Comparison of ENCODE assay signal across 16 cellular contexts in genomic region chr3:127226451-127226850, GRCh38. TPM values are rescaled to one million over a fixed set of nuclear protein-coding genes. Genes with fewer than 3 reads are reported as not detected.
DNase-seq lines count a peak whose midpoint lies in the region; ATAC-seq, FAIRE-seq and TF ChIP-seq lines count a peak whose summit lies in the region.
"Had no signal": no experiment of that assay in that cellular context is flagged by ENCODE, and none has a peak within 500 bp of the region (broad histone marks: within the 10 kb centered on the region; RNA-seq: fewer than 3 reads in every experiment).

No MANE protein-coding gene starts in this region.

- POLR2A ChIA-PET in IMR-90 (lab: Charles Lee; ENCODE audit: unreplicated experiment) = no interaction called here

- peaks cover 24% of the 10 kb centered on the region for H3K9me3 Mint-ChIP-seq in activated naive CD4-positive, alpha-beta T cell treated with anti-CD3 and anti-CD28 coated beads for 36 hours
- peaks cover 10% of the 10 kb centered on the region for H3K9me3 Mint-ChIP-seq in activated naive CD4-positive, alpha-beta T cell treated with anti-CD3 and anti-CD28 coated beads, Interleukin-2, amount 10 ng/mL, durations not matched to agents 7 days and 5 days

- FAIRE-seq in bronchial epithelial cell (lab: Jason Lieb, UNC) = no peak

- ATAC-seq in IMR-90 (ENCODE audit: low read depth) (no peak), HG03439 (IDR thresholded peaks at IDR 0.05; ENCODE audit: unreplicated experiment) (no peak), HG03442 (IDR thresholded peaks at IDR 0.05; ENCODE audit: unreplicated experiment) (no peak)

- H4K5ac ChIP-seq in IMR-90 (ENCODE audit: low read depth, low read length) = no peak overlapping the region

- no CpG with 5 or more reads among the region's 3 CpGs for WGBS in IMR-90 (ENCODE audit: extremely low coverage in 2 of 2, insufficient read length in 1 of 2), 2 experiments

- no peak overlapping the region for H4K91ac ChIP-seq in IMR-90 (ENCODE audit: insufficient read depth, low read depth, low read length)

- no peak overlapping the region for H2AK5ac ChIP-seq in IMR-90 (ENCODE audit: low read depth, low read length)

- CTCF ChIA-PET in activated naive CD4-positive, alpha-beta T cell treated with anti-CD3 and anti-CD28 coated beads for 36 hours (lab: Charles Lee) = interaction anchor here (0.8 kb wide), 1 partner anchor 321 kb away, joined by 3 read pairs; no protein-coding TSS in a partner anchor
- CTCF ChIA-PET in activated naive CD4-positive, alpha-beta T cell treated with anti-CD3 and anti-CD28 coated beads, Interleukin-2, amount 10 ng/mL, durations not matched to agents 7 days and 5 days (lab: Charles Lee) = no interaction called here
- CTCF ChIA-PET in IMR-90 (lab: Yijun Ruan, JAX) = no interaction called here

- intact Hi-C loops in activated naive CD4-positive, alpha-beta T cell treated with anti-CD3 and anti-CD28 coated beads for 36 hours (cut with micrococcal nuclease) = no loop called here
- intact Hi-C loops in IMR-90 (cut with micrococcal nuclease) = no loop called here

- H3K36me3 ChIP-seq in IMR-90 (ENCODE audit: control insufficient read depth, insufficient read depth, low read length) = no peaks in the 10 kb centered on the region
- no peaks in the 10 kb centered on the region for H3K36me3 ChIP-seq in bronchial epithelial cell (ENCODE audit: control insufficient read depth, insufficient read depth, low read length)
- no peaks in the 10 kb centered on the region for H3K36me3 ChIP-seq in skeletal muscle satellite cell (ENCODE audit: insufficient read depth, low read length)
- H3K36me3 ChIP-seq in Peyer's patch = no peaks in the 10 kb centered on the region
- H3K36me3 ChIP-seq: uterus had no signal

- no peak overlapping the region for H3K14ac ChIP-seq in IMR-90 (replicated peaks; ENCODE audit: low read depth, low read length)

- no TSS peak for BruUV-seq in IMR-90 (replicated peaks; lab: Mats Ljungman, UMichigan)

- no peaks in the 10 kb centered on the region for H3K9me1 ChIP-seq in IMR-90 (ENCODE audit: insufficient read depth, low read length)

- no peaks in the 10 kb centered on the region for H3K9me3 ChIP-seq in IMR-90 (ENCODE audit: control insufficient read depth, insufficient read depth, low read length)
- H3K9me3 ChIP-seq in skeletal muscle satellite cell (replicated peaks; ENCODE audit: low read length) = no peaks in the 10 kb centered on the region
- H3K9me3 ChIP-seq in Peyer's patch = no peaks in the 10 kb centered on the region
- H3K9me3 ChIP-seq: uterus had no signal

- H3K4ac ChIP-seq in IMR-90 (ENCODE audit: low read depth, low read length) = no peak overlapping the region

- no peak for TF ChIP-seq CTCF in IMR-90 (conservative IDR thresholded peaks at IDR 0.05; ENCODE audit: low read depth, low read length)
- TF ChIP-seq CTCF in bronchial epithelial cell (IDR thresholded peaks at IDR 0.05; ENCODE audit: insufficient read depth, low read length, severe bottlenecking) = no peak
- no peak for TF ChIP-seq CTCF in Peyer's patch (IDR thresholded peaks at IDR 0.05)

- peak overlapping the region; percentile 57 for H3K4me3 Mint-ChIP-seq in activated naive CD4-positive, alpha-beta T cell treated with anti-CD3 and anti-CD28 coated beads for 36 hours
- H3K4me3 Mint-ChIP-seq in activated naive CD4-positive, alpha-beta T cell treated with anti-CD3 and anti-CD28 coated beads, Interleukin-2, amount 10 ng/mL, durations not matched to agents 7 days and 5 days = no peak overlapping the region

- dilution Hi-C loops in IMR-90 (cut with HindIII; ENCODE audit: low sequenced_read_pairs, unreplicated experiment) = no loop called here

- H3K4me1 ChIP-seq in IMR-90 (ENCODE audit: control insufficient read depth, insufficient read depth, low read length) (no peaks in the 10 kb centered on the region), skeletal muscle satellite cell (ENCODE audit: control insufficient read depth, insufficient read depth, low read length) (no peaks in the 10 kb centered on the region), Peyer's patch (no peaks in the 10 kb centered on the region)
- H3K4me1 ChIP-seq: uterus had no signal

- TF ChIP-seq POLR2A in IMR-90 (IDR thresholded peaks at IDR 0.05; ENCODE audit: low read depth, low read length) (no peak), Peyer's patch (IDR thresholded peaks at IDR 0.05) (no peak)

- no peak for DNase-seq in activated naive CD4-positive, alpha-beta T cell treated with anti-CD3 and anti-CD28 coated beads for 36 hours
- DNase-seq in activated naive CD4-positive, alpha-beta T cell treated with anti-CD3 and anti-CD28 coated beads, Interleukin-2, amount 10 ng/mL, durations not matched to agents 7 days and 5 days = no peak
- DNase-seq in IMR-90 (no peak), bronchial epithelial cell (ENCODE audit: low read depth) (peak; percentile 64), Peyer's patch (no peak)
- DNase-seq: immature natural killer cell, MM.1S, NCI-H2171 treated with DMSO at 0.1 percent for 48 hours, uterus had no signal

- H2AFZ ChIP-seq in IMR-90 (replicated peaks; ENCODE audit: low read length, poor library complexity) = peak overlapping the region; percentile 21

- no peaks in the 10 kb centered on the region for H3K79me1 ChIP-seq in IMR-90 (ENCODE audit: low read depth in 1 of 2, low read length in 2 of 2)

- H2BK5ac ChIP-seq in IMR-90 (ENCODE audit: low read depth, low read length, poor library complexity, severe bottlenecking) = no peak overlapping the region

- no peak overlapping the region for H2BK120ac ChIP-seq in IMR-90 (ENCODE audit: low read depth, low read length)

- no peak for TF ChIP-seq RAD21 in IMR-90 (IDR thresholded peaks at IDR 0.05; ENCODE audit: low read length)

- no peaks in the 10 kb centered on the region for H4K20me1 ChIP-seq in IMR-90 (ENCODE audit: insufficient read depth, low read length)

- H3K27me3 ChIP-seq in IMR-90 (ENCODE audit: control insufficient read depth, insufficient read depth, low read length) = peaks cover 5% of the 10 kb centered on the region; the same call in 1 of the 2 replicates
- H3K27me3 ChIP-seq in bronchial epithelial cell (ENCODE audit: control insufficient read depth, insufficient read depth, low read length) = no peaks in the 10 kb centered on the region
- H3K27me3 ChIP-seq in skeletal muscle satellite cell (ENCODE audit: control insufficient read depth, insufficient read depth, low read length) = no peaks in the 10 kb centered on the region
- H3K27me3 ChIP-seq in Peyer's patch = no peaks in the 10 kb centered on the region
- H3K27me3 ChIP-seq: uterus had no signal

- no peak overlapping the region for H2BK15ac ChIP-seq in IMR-90 (ENCODE audit: low read depth, low read length)

- no peak overlapping the region for H4K8ac ChIP-seq in IMR-90 (ENCODE audit: low read depth in 2 of 2, low read length in 2 of 2)

- peaks cover 6% of the 10 kb centered on the region for H3K27me3 Mint-ChIP-seq in activated naive CD4-positive, alpha-beta T cell treated with anti-CD3 and anti-CD28 coated beads for 36 hours (ENCODE audit: low read depth)
- H3K27me3 Mint-ChIP-seq in activated naive CD4-positive, alpha-beta T cell treated with anti-CD3 and anti-CD28 coated beads, Interleukin-2, amount 10 ng/mL, durations not matched to agents 7 days and 5 days = no peaks in the 10 kb centered on the region

- H3K9ac ChIP-seq in IMR-90 (ENCODE audit: low read depth, low read length) = no peak overlapping the region
- H3K9ac ChIP-seq in skeletal muscle satellite cell (ENCODE audit: low read depth, low read length) = no peak overlapping the region

- H3K4me2 ChIP-seq in IMR-90 (ENCODE audit: low read depth, low read length) (no peak overlapping the region), skeletal muscle satellite cell (ENCODE audit: low read length) (peak overlapping the region; percentile 67)

- H3K4me3 ChIP-seq in IMR-90 (ENCODE audit: insufficient read depth, low read depth, low read length) (no peak overlapping the region), bronchial epithelial cell (ENCODE audit: low read depth, low read length) (no peak overlapping the region), skeletal muscle satellite cell (ENCODE audit: low read length) (peak overlapping the region; percentile 27), Peyer's patch (no peak overlapping the region)
- H3K4me3 ChIP-seq: uterus had no signal

- peaks cover 5% of the 10 kb centered on the region for H3K36me3 Mint-ChIP-seq in activated naive CD4-positive, alpha-beta T cell treated with anti-CD3 and anti-CD28 coated beads for 36 hours (ENCODE audit: low read depth)
- peaks cover 3% of the 10 kb centered on the region for H3K36me3 Mint-ChIP-seq in activated naive CD4-positive, alpha-beta T cell treated with anti-CD3 and anti-CD28 coated beads, Interleukin-2, amount 10 ng/mL, durations not matched to agents 7 days and 5 days
- H3K36me3 Mint-ChIP-seq: immature natural killer cell had no signal

- H3K27ac Mint-ChIP-seq in activated naive CD4-positive, alpha-beta T cell treated with anti-CD3 and anti-CD28 coated beads for 36 hours = no peak overlapping the region
- no peak overlapping the region for H3K27ac Mint-ChIP-seq in activated naive CD4-positive, alpha-beta T cell treated with anti-CD3 and anti-CD28 coated beads, Interleukin-2, amount 10 ng/mL, durations not matched to agents 7 days and 5 days
- H3K27ac Mint-ChIP-seq: immature natural killer cell had no signal

- H2AK9ac ChIP-seq in IMR-90 (replicated peaks; ENCODE audit: low read depth, low read length, poor library complexity) = no peak overlapping the region

- no peak overlapping the region for H3K23ac ChIP-seq in IMR-90 (ENCODE audit: low read depth, low read length)

- H3K56ac ChIP-seq in IMR-90 (ENCODE audit: extremely low read depth, insufficient read depth, low read length) = no peak overlapping the region

- H3K4me1 Mint-ChIP-seq in activated naive CD4-positive, alpha-beta T cell treated with anti-CD3 and anti-CD28 coated beads for 36 hours (ENCODE audit: low read depth) = peaks cover 17% of the 10 kb centered on the region
- peaks cover 12% of the 10 kb centered on the region for H3K4me1 Mint-ChIP-seq in activated naive CD4-positive, alpha-beta T cell treated with anti-CD3 and anti-CD28 coated beads, Interleukin-2, amount 10 ng/mL, durations not matched to agents 7 days and 5 days

- no peak overlapping the region for H2BK20ac ChIP-seq in IMR-90 (ENCODE audit: low read depth, low read length)

- in situ Hi-C loops in IMR-90 (cut with MboI; ENCODE audit: low sequenced_read_pairs) = no loop called here

- H3K18ac ChIP-seq in IMR-90 (ENCODE audit: low read depth, low read length) = no peak overlapping the region

- H3K27ac ChIP-seq in IMR-90 (ENCODE audit: insufficient read depth, low read length) = no peak overlapping the region
- H3K27ac ChIP-seq in Peyer's patch = no peak overlapping the region
- H3K27ac ChIP-seq: uterus had no signal

TF ChIP-seq in IMR-90, 13 proteins besides CTCF, POLR2A, EP300 and RAD21 (continues in another document):
- TF ChIP-seq CHD1 (IDR thresholded peaks at IDR 0.05; ENCODE audit: low read depth, low read length) = no peak

RNA-seq across cellular contexts. Expression of gene PRR23E, which starts 33.5 kb away (rescaled TPM):
- not detected for total RNA-seq in activated naive CD4-positive, alpha-beta T cell treated with anti-CD3 and anti-CD28 coated beads for 36 hours
- total RNA-seq in IMR-90 (2012; rRNA removed) = not detected in 2 replicates
- not detected in 2 replicates for polyA plus RNA-seq in IMR-90 (2012; rRNA removed)
- not detected in 2 replicates for polyA plus RNA-seq in IMR-90 (2012; cell fraction: cytosol; rRNA removed)
- not detected in 2 replicates for polyA plus RNA-seq in IMR-90 (2012; cell fraction: nucleus; rRNA removed; ENCODE audit: low replicate concordance)
- total RNA-seq in bronchial epithelial cell = not detected in 2 replicates
- total RNA-seq in skeletal muscle satellite cell (2012; rRNA removed) = not detected in 2 replicates
- not detected for total RNA-seq in Peyer's patch
- total RNA-seq: activated CD8-positive, alpha-beta memory T cell treated with anti-CD3 and anti-CD28 coated beads for 36 hours; Daoy; fibroblast of villous mesenchyme; uterus had no signal
- polyA plus RNA-seq: AG04450, immature natural killer cell had no signal
